In genomic region chr17:16934836-16935235, GRCh38 we compare ENCODE assay signal across 29 cellular contexts. TPM values are rescaled to one million over a fixed set of nuclear protein-coding genes. Genes with fewer than 3 reads are reported as not detected.
DNase-seq lines count a peak whose midpoint lies in the region; ATAC-seq, FAIRE-seq and TF ChIP-seq lines count a peak whose summit lies in the region.
"Had no signal": no experiment of that assay in that cellular context is flagged by ENCODE, and none has a peak within 500 bp of the region (broad histone marks: within the 10 kb centered on the region; RNA-seq: fewer than 3 reads in every experiment).

No MANE protein-coding gene starts in this region.

- peaks cover 29% of the 10 kb centered on the region for H3K4me1 Mint-ChIP-seq in endodermal cell
- H3K4me1 Mint-ChIP-seq in stimulated activated memory B cell treated with anti-CD40 and anti-IgM and Interleukin-4, amounts not matched to agents 10 μg/mL and 1 μg/mL and 100 μg/mL, for 72 hours: peaks cover 58% of the 10 kb centered on the region

- H3K27ac Mint-ChIP-seq in endodermal cell: no peak overlapping the region
- peak overlapping the region; percentile 79 for H3K27ac Mint-ChIP-seq in stimulated activated memory B cell treated with anti-CD40 and anti-IgM and Interleukin-4, amounts not matched to agents 10 μg/mL and 1 μg/mL and 100 μg/mL, for 72 hours
- H3K27ac Mint-ChIP-seq: activated naive CD4-positive, alpha-beta T cell treated with anti-CD3 and anti-CD28 coated beads, Interleukin-2, amount 50 U/mL, for 72 hours; CD8-positive, alpha-beta T cell; HFFc6; nephron progenitor cell; T-helper 2 cell treated with Interferon-gamma antibody and Interleukin-4, amounts not matched to agents 5 μg/mL and 100 μg/mL, for 36 hours had no signal

- H3K27ac ChIP-seq in endodermal cell (ENCODE audit: low read depth, low read length): no peak overlapping the region
- H3K27ac ChIP-seq in ovary: no peak overlapping the region
- H3K27ac ChIP-seq: breast epithelium, thoracic aorta had no signal

- peak; percentile 50 for DNase-seq in activated effector memory CD4-positive, alpha-beta T cell treated with anti-CD3 and anti-CD28 coated beads, Interleukin-2, amount 50 U/mL, for 16 hours
- DNase-seq in activated effector memory CD4-positive, alpha-beta T cell treated with Interleukin-2 at 50 U/mL for 16 hours: no peak
- DNase-seq in GM12892 (ENCODE audit: insufficient read length) (no peak), endodermal cell (peak; percentile 41), ovary (no peak), NCI-H82 (lab: John Stamatoyannopoulos, UW) (no peak), NCI-H748 treated with DMSO at 0.1 percent for 48 hours (lab: John Stamatoyannopoulos, UW) (no peak)
- DNase-seq: activated CD4-positive, alpha-beta T cell treated with anti-CD3 and anti-CD28 coated beads for 48 hours; CD8-positive, alpha-beta T cell; effector CD8-positive, alpha-beta T cell; HFFc6; kidney; NCI-H1417 treated with DMSO at 0.1 percent for 48 hours; NCI-H2081; NCI-H226; nephron progenitor cell; RPMI8226; stimulated activated naive CD8-positive, alpha-beta T cell treated with anti-CD3 and anti-CD28 coated beads, Interleukin-15, Interleukin-2, amounts not matched to agents 100 U/mL and 50 U/mL, for 24 hours had no signal

- peaks cover 9% of the 10 kb centered on the region for H3K4me1 ChIP-seq in endodermal cell (ENCODE audit: control insufficient read depth, insufficient read depth, low read length)
- H3K4me1 ChIP-seq in ovary (ENCODE audit: insufficient read depth): no peaks in the 10 kb centered on the region
- H3K4me1 ChIP-seq: breast epithelium had no signal

- intact Hi-C loops in ovary (cut with DNase I): no loop called here

- H3K4me3 ChIP-seq in endodermal cell (ENCODE audit: low read length): no peak overlapping the region
- no peak overlapping the region for H3K4me3 ChIP-seq in ovary
- H3K4me3 ChIP-seq: breast epithelium, thoracic aorta had no signal

- peak; percentile 30 for FAIRE-seq in GM12892 (lab: Jason Lieb, UNC)
- FAIRE-seq: A204.1, colon, G401.6, kidney had no signal

- no peak overlapping the region for H3K4me3 Mint-ChIP-seq in endodermal cell
- no peak overlapping the region for H3K4me3 Mint-ChIP-seq in stimulated activated memory B cell treated with anti-CD40 and anti-IgM and Interleukin-4, amounts not matched to agents 10 μg/mL and 1 μg/mL and 100 μg/mL, for 72 hours
- H3K4me3 Mint-ChIP-seq: CD8-positive, alpha-beta T cell; HFFc6; nephron progenitor cell; T-helper 2 cell treated with Interferon-gamma antibody and Interleukin-4, amounts not matched to agents 5 μg/mL and 100 μg/mL, for 36 hours had no signal

- H3K9ac ChIP-seq in endodermal cell (ENCODE audit: extremely low read depth, low read length, poor library complexity, severe bottlenecking): no peak overlapping the region

- 0 out of 2 replicates have a peak, but pooled peaks have one; percentile 23 for TF ChIP-seq POLR2A in GM12892 (IDR thresholded peaks at IDR 0.05; ENCODE audit: low read depth, low read length)
- TF ChIP-seq POLR2A in ovary (IDR thresholded peaks at IDR 0.05): no peak

- no peak for TF ChIP-seq CTCF in endodermal cell (conservative IDR thresholded peaks at IDR 0.05)
- TF ChIP-seq CTCF in ovary (IDR thresholded peaks at IDR 0.05): no peak

- WGBS in endodermal cell (ENCODE audit: insufficient coverage in 1 of 2, insufficient read length in 1 of 2), 2 experiments: 97 to 98% methylated on average over 4 to 12 of the region's 12 CpGs
- 90 to 96% (median 95%) methylated on average over 12 of the region's 12 CpGs for WGBS in ovary, 3 donors

- no peaks in the 10 kb centered on the region for H3K27me3 Mint-ChIP-seq in endodermal cell (ENCODE audit: insufficient read depth)
- H3K27me3 Mint-ChIP-seq in stimulated activated memory B cell treated with anti-CD40 and anti-IgM and Interleukin-4, amounts not matched to agents 10 μg/mL and 1 μg/mL and 100 μg/mL, for 72 hours: no peaks in the 10 kb centered on the region

- H3K36me3 ChIP-seq in endodermal cell (ENCODE audit: control insufficient read depth, insufficient read depth, low read length) (no peaks in the 10 kb centered on the region), ovary (no peaks in the 10 kb centered on the region)
- H3K36me3 ChIP-seq: breast epithelium, thoracic aorta had no signal

- no peak for ATAC-seq in stimulated activated memory B cell treated with anti-CD40 and anti-IgM and Interleukin-4, amounts not matched to agents 10 μg/mL and 1 μg/mL and 100 μg/mL, for 72 hours
- ATAC-seq: activated naive CD4-positive, alpha-beta T cell treated with anti-CD3 and anti-CD28 coated beads, Interleukin-2, amount 50 U/mL, for 72 hours; CD8-positive, alpha-beta T cell; stimulated activated naive CD8-positive, alpha-beta T cell treated with anti-CD3 and anti-CD28 coated beads, Interleukin-15, Interleukin-2, amounts not matched to agents 100 U/mL and 50 U/mL, for 24 hours had no signal

- no peaks in the 10 kb centered on the region for H3K36me3 Mint-ChIP-seq in endodermal cell (ENCODE audit: low read depth)
- H3K36me3 Mint-ChIP-seq in stimulated activated memory B cell treated with anti-CD40 and anti-IgM and Interleukin-4, amounts not matched to agents 10 μg/mL and 1 μg/mL and 100 μg/mL, for 72 hours: peaks cover 46% of the 10 kb centered on the region
- H3K36me3 Mint-ChIP-seq: activated naive CD4-positive, alpha-beta T cell treated with anti-CD3 and anti-CD28 coated beads, Interleukin-2, amount 50 U/mL, for 72 hours; CD8-positive, alpha-beta T cell had no signal

- H3K27me3 ChIP-seq in endodermal cell (ENCODE audit: control insufficient read depth, insufficient read depth, low read length, poor library complexity, severe bottlenecking): no peaks in the 10 kb centered on the region
- H3K27me3 ChIP-seq in ovary: no peaks in the 10 kb centered on the region
- H3K27me3 ChIP-seq: breast epithelium had no signal

- H3K9me3 ChIP-seq in endodermal cell (ENCODE audit: control insufficient read depth, low read length): no peaks in the 10 kb centered on the region
- no peaks in the 10 kb centered on the region for H3K9me3 ChIP-seq in ovary
- H3K9me3 ChIP-seq: breast epithelium, thoracic aorta had no signal

- no peaks in the 10 kb centered on the region for H3K9me3 Mint-ChIP-seq in endodermal cell
- H3K9me3 Mint-ChIP-seq in stimulated activated memory B cell treated with anti-CD40 and anti-IgM and Interleukin-4, amounts not matched to agents 10 μg/mL and 1 μg/mL and 100 μg/mL, for 72 hours: no peaks in the 10 kb centered on the region
- H3K9me3 Mint-ChIP-seq: activated naive CD4-positive, alpha-beta T cell treated with anti-CD3 and anti-CD28 coated beads, Interleukin-2, amount 50 U/mL, for 72 hours; CD8-positive, alpha-beta T cell; HFFc6; nephron progenitor cell; T-helper 2 cell treated with Interferon-gamma antibody and Interleukin-4, amounts not matched to agents 5 μg/mL and 100 μg/mL, for 36 hours had no signal

- no peak for TF ChIP-seq EP300 in ovary (IDR thresholded peaks at IDR 0.05)

RNA-seq across cellular contexts. Expression of gene TNFRSF13B, which starts 37.1 kb away (rescaled TPM):
- polyA plus RNA-seq in GM12892 (2012; ENCODE audit: missing spikeins): 141 TPM
- total RNA-seq in endodermal cell (1 to 10 TPM in 1 of 2 donors, under 1 TPM in 1; 0.97 to 1.6 TPM), ovary (not detected)
- 0.21 TPM for polyA plus RNA-seq in endodermal cell (2013, experiment 1 of 2)
- 0.33 TPM for polyA plus RNA-seq in endodermal cell (2013, experiment 2 of 2)
- under 1 TPM in 1 of 2 donors, not detected in 1; 0.53 TPM for polyA plus RNA-seq in ovary
- total RNA-seq: activated CD8-positive, alpha-beta memory T cell treated with anti-CD3 and anti-CD28 coated beads for 36 hours; activated naive CD4-positive, alpha-beta T cell treated with anti-CD3 and anti-CD28 coated beads, Interleukin-2, amount 50 U/mL, for 72 hours; CD8-positive, alpha-beta T cell; epithelial cell of proximal tubule; HFFc6; lung microvascular endothelial cell; thoracic aorta had no signal

Comparison
In these comparisons a context has a peak if more than half of its experiments do, and no peak if none do; other contexts are left out.
1. DNase-seq: peak in activated effector memory CD4-positive, alpha-beta T cell treated with anti-CD3 and anti-CD28 coated beads, Interleukin-2, amount 50 U/mL, for 16 hours (single experiment) and endodermal cell (single experiment); none in activated effector memory CD4-positive, alpha-beta T cell treated with Interleukin-2 at 50 U/mL for 16 hours (single experiment), GM12892 (single experiment), ovary (0 of 5), NCI-H82 (single experiment) and NCI-H748 treated with DMSO at 0.1 percent for 48 hours (single experiment).